In genomic region chr7:100568936-100569844, GRCh38 we compare ENCODE assay signal across 1 cellular context.
TF ChIP-seq lines count a peak whose summit lies in the region.

No MANE protein-coding gene starts in this region.

TF ChIP-seq in K562, 482 proteins besides CTCF, POLR2A, EP300 and RAD21 (continued from another document and continues in another):
- TF ChIP-seq E2F6 (IDR thresholded peaks at IDR 0.05; ENCODE audit: borderline replicate concordance in 1 of 2, extremely low read depth in 1 of 2, insufficient read depth in 1 of 2, insufficient read length in 1 of 2, low read depth in 1 of 2, low read length in 1 of 2, poor library complexity in 1 of 2, severe bottlenecking in 1 of 2) (peak in 1 of 2 experiments; percentile 25), IRF1 (CRISPR knock-in tag; IDR thresholded peaks at IDR 0.05; ENCODE audit: borderline replicate concordance) (no peak), C11orf30 (IDR thresholded peaks at IDR 0.05; ENCODE audit: low read depth) (no peak), HMGXB4 (CRISPR knock-in tag; IDR thresholded peaks at IDR 0.05) (no peak), CTBP1 (IDR thresholded peaks at IDR 0.05; ENCODE audit: borderline replicate concordance) (no peak), RFX1 (IDR thresholded peaks at IDR 0.05) (peak; percentile 77), ZNF140 (CRISPR knock-in tag; IDR thresholded peaks at IDR 0.05) (no peak), SUPT5H (IDR thresholded peaks at IDR 0.05) (peak; percentile 33; the same call in 1 of the 2 replicates), ZBTB33 (CRISPR knock-in tag; IDR thresholded peaks at IDR 0.05) (0 out of 2 replicates have a peak, but pooled peaks have one; percentile 19), HNRNPLL (IDR thresholded peaks at IDR 0.05; ENCODE audit: low read depth, low read length, poor library complexity, severe bottlenecking) (no peak), TCF7L2 (IDR thresholded peaks at IDR 0.05; ENCODE audit: low read depth, low read length) (no peak), YBX1 (IDR thresholded peaks at IDR 0.05) (no peak), ESRRA (IDR thresholded peaks at IDR 0.05; ENCODE audit: borderline replicate concordance, low read depth) (no peak), PTTG1 (tag; IDR thresholded peaks at IDR 0.05; ENCODE audit: low read depth) (no peak), ZFPM2 (CRISPR knock-in tag; IDR thresholded peaks at IDR 0.05) (no peak), E2F8 (IDR thresholded peaks at IDR 0.05; ENCODE audit: low read depth, partially characterized antibody) (no peak), SRSF3 (IDR thresholded peaks at IDR 0.05; ENCODE audit: insufficient read depth, low read length) (no peak), YY1 (IDR thresholded peaks at IDR 0.05; ENCODE audit: borderline replicate concordance in 1 of 3, control insufficient read depth in 1 of 3, extremely low read depth in 1 of 3, insufficient read depth in 3 of 3, insufficient read length in 1 of 3, insufficient replicate concordance in 2 of 3, low read depth in 1 of 3, low read length in 2 of 3) (peak in 1 of 3 experiments; percentile 48), BCOR (IDR thresholded peaks at IDR 0.05) (no peak), CXXC5 (CRISPR knock-in tag; IDR thresholded peaks at IDR 0.05) (no peak), KDM4B (IDR thresholded peaks at IDR 0.05; ENCODE audit: borderline replicate concordance in 2 of 2, low read depth in 1 of 2) (no peak), MNT (conservative IDR thresholded peaks at IDR 0.05) (no peak), POLR3G (IDR thresholded peaks at IDR 0.05; ENCODE audit: extremely low read depth, insufficient read length, insufficient replicate concordance) (no peak), ZBTB8A (IDR thresholded peaks at IDR 0.05; ENCODE audit: partially characterized antibody) (no peak), IRF2 (CRISPR knock-in tag; IDR thresholded peaks at IDR 0.05) (no peak), SMAD3 (CRISPR knock-in tag; conservative IDR thresholded peaks at IDR 0.05) (no peak), ZSCAN29 (IDR thresholded peaks at IDR 0.05) (no peak), MITF (IDR thresholded peaks at IDR 0.05) (no peak), MCM5 (IDR thresholded peaks at IDR 0.05; ENCODE audit: low read depth) (no peak), ZNF740 (CRISPR knock-in tag; IDR thresholded peaks at IDR 0.05) (no peak), ZNF740 (tag; IDR thresholded peaks at IDR 0.05) (no peak), CEBPZ (IDR thresholded peaks at IDR 0.05; ENCODE audit: borderline replicate concordance, low read depth, low read length) (no peak), EGR1 (conservative IDR thresholded peaks at IDR 0.05) (peak; percentile 40; the same call in 1 of the 2 replicates), MCM7 (IDR thresholded peaks at IDR 0.05) (no peak), PHB (CRISPR knock-in tag; IDR thresholded peaks at IDR 0.05) (no peak; the same call in 1 of the 2 replicates), ZNF143 (CRISPR knock-in tag; IDR thresholded peaks at IDR 0.05) (no peak), ZBTB11 (CRISPR knock-in tag; IDR thresholded peaks at IDR 0.05) (no peak), MTA3 (IDR thresholded peaks at IDR 0.05; ENCODE audit: borderline replicate concordance) (peak; percentile 68; the same call in 1 of the 2 replicates)
